Comparison of ENCODE assay signal across 3 cellular contexts in the genomic region with DNA sequence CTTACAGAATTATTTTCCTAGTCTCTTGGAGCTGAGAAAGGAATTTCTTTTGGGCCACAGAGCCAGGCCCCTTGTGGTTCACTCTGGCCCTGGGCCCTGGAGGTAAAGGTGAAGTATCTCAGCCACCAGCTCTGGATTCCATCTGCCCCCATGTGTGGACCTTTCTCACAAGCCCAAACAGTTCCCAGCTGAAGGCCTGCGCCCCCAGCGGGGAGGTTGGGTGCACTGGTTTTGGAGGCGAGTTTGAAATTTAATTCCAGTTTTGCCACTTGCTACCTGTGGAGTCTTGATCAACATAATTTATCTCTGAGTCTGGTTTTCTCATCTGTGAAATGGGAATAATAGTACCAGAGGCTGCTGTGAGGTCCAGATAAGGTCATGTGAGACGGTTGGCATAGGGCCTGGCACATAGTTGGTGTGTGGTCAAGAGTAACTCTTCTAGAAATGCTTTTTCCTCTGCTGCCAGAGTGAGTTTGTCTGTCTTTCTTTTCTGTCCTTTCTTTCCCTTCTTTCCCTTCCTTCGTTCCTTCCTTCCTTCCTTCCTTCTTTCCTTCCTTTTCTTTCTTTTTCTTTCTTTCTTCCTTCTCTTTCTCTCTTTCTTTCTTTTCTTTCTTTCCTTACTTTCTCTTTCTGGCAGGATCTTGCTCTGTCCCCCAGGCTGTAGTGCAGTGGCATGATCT.
A peak's percentile ranks its signal among the peaks of the same experiment; 100 is the strongest.
TF ChIP-seq lines count a peak whose summit lies in the region.

No MANE protein-coding gene starts in this region.

TF ChIP-seq in Ishikawa, 13 proteins besides CTCF, POLR2A, EP300 and RAD21:
- TF ChIP-seq YY1 (IDR thresholded peaks at IDR 0.05; ENCODE audit: low read depth) (no peak), TEAD4 (IDR thresholded peaks at IDR 0.05) (0 out of 2 replicates have a peak, but pooled peaks have one; percentile 8)

TF ChIP-seq in K562, 482 proteins besides CTCF, POLR2A, EP300 and RAD21 (continues in another document):
- TF ChIP-seq ZFP36 (IDR thresholded peaks at IDR 0.05; ENCODE audit: low read depth, low read length, partially characterized antibody) (no peak), TFE3 (CRISPR knock-in tag; IDR thresholded peaks at IDR 0.05) (no peak), ZBTB8A (IDR thresholded peaks at IDR 0.05; ENCODE audit: partially characterized antibody) (no peak), SMARCE1 (IDR thresholded peaks at IDR 0.05) (0 out of 2 replicates have a peak, but pooled peaks have one; percentile 21), TARDBP (IDR thresholded peaks at IDR 0.05) (no peak), FOXO4 (CRISPR knock-in tag; IDR thresholded peaks at IDR 0.05) (no peak), KLF1 (tag; IDR thresholded peaks at IDR 0.05) (no peak), TRIM28 (IDR thresholded peaks at IDR 0.05) (no peak), BCL6 (CRISPR knock-in tag; IDR thresholded peaks at IDR 0.05) (no peak), ELF4 (CRISPR knock-in tag; IDR thresholded peaks at IDR 0.05) (peak; percentile 36; the same call in 1 of the 2 replicates), HDAC6 (IDR thresholded peaks at IDR 0.05; ENCODE audit: low read depth, low read length) (no peak)
- TF ChIP-seq, protein P1, sequence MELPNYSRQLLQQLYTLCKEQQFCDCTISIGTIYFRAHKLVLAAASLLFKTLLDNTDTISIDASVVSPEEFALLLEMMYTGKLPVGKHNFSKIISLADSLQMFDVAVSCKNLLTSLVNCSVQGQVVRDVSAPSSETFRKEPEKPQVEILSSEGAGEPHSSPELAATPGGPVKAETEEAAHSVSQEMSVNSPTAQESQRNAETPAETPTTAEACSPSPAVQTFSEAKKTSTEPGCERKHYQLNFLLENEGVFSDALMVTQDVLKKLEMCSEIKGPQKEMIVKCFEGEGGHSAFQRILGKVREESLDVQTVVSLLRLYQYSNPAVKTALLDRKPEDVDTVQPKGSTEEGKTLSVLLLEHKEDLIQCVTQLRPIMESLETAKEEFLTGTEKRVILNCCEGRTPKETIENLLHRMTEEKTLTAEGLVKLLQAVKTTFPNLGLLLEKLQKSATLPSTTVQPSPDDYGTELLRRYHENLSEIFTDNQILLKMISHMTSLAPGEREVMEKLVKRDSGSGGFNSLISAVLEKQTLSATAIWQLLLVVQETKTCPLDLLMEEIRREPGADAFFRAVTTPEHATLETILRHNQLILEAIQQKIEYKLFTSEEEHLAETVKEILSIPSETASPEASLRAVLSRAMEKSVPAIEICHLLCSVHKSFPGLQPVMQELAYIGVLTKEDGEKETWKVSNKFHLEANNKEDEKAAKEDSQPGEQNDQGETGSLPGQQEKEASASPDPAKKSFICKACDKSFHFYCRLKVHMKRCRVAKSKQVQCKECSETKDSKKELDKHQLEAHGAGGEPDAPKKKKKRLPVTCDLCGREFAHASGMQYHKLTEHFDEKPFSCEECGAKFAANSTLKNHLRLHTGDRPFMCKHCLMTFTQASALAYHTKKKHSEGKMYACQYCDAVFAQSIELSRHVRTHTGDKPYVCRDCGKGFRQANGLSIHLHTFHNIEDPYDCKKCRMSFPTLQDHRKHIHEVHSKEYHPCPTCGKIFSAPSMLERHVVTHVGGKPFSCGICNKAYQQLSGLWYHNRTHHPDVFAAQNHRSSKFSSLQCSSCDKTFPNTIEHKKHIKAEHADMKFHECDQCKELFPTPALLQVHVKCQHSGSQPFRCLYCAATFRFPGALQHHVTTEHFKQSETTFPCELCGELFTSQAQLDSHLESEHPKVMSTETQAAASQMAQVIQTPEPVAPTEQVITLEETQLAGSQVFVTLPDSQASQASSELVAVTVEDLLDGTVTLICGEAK (IDR thresholded peaks at IDR 0.05), result no peak
- TF ChIP-seq, protein P1 (CRISPR knock-in tag; IDR thresholded peaks at IDR 0.05), result no peak

TF ChIP-seq in HepG2, 621 proteins besides CTCF, POLR2A, EP300 and RAD21:
- TF ChIP-seq, protein P2, sequence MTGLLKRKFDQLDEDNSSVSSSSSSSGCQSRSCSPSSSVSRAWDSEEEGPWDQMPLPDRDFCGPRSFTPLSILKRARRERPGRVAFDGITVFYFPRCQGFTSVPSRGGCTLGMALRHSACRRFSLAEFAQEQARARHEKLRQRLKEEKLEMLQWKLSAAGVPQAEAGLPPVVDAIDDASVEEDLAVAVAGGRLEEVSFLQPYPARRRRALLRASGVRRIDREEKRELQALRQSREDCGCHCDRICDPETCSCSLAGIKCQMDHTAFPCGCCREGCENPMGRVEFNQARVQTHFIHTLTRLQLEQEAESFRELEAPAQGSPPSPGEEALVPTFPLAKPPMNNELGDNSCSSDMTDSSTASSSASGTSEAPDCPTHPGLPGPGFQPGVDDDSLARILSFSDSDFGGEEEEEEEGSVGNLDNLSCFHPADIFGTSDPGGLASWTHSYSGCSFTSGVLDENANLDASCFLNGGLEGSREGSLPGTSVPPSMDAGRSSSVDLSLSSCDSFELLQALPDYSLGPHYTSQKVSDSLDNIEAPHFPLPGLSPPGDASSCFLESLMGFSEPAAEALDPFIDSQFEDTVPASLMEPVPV (CRISPR knock-in tag; IDR thresholded peaks at IDR 0.05), result no peak
- TF ChIP-seq ZNF614 (CRISPR knock-in tag; IDR thresholded peaks at IDR 0.05; ENCODE audit: borderline replicate concordance) (no peak), HDAC2 (CRISPR knock-in tag; IDR thresholded peaks at IDR 0.05) (no peak), ETS1 (CRISPR knock-in tag; IDR thresholded peaks at IDR 0.05) (no peak), LCORL (IDR thresholded peaks at IDR 0.05) (no peak), LCORL (CRISPR knock-in tag; IDR thresholded peaks at IDR 0.05) (no peak), ZNF383 (CRISPR knock-in tag; IDR thresholded peaks at IDR 0.05; ENCODE audit: borderline replicate concordance) (no peak), KLF16 (CRISPR knock-in tag; IDR thresholded peaks at IDR 0.05) (no peak), HIVEP1 (CRISPR knock-in tag; IDR thresholded peaks at IDR 0.05) (no peak), SP140L (CRISPR knock-in tag; IDR thresholded peaks at IDR 0.05; ENCODE audit: borderline replicate concordance) (no peak), HOXA3 (CRISPR knock-in tag; IDR thresholded peaks at IDR 0.05) (no peak), SMARCE1 (IDR thresholded peaks at IDR 0.05; ENCODE audit: borderline replicate concordance) (no peak), ZNF747 (CRISPR knock-in tag; IDR thresholded peaks at IDR 0.05; ENCODE audit: borderline replicate concordance) (no peak), ZNF816 (CRISPR knock-in tag; IDR thresholded peaks at IDR 0.05; ENCODE audit: borderline replicate concordance) (no peak), FOXA1 (IDR thresholded peaks at IDR 0.05) (no peak), FOXA1 (CRISPR knock-in tag; IDR thresholded peaks at IDR 0.05) (no peak)
